ENCODE assay signal across 11 cellular contexts in the genomic region with DNA sequence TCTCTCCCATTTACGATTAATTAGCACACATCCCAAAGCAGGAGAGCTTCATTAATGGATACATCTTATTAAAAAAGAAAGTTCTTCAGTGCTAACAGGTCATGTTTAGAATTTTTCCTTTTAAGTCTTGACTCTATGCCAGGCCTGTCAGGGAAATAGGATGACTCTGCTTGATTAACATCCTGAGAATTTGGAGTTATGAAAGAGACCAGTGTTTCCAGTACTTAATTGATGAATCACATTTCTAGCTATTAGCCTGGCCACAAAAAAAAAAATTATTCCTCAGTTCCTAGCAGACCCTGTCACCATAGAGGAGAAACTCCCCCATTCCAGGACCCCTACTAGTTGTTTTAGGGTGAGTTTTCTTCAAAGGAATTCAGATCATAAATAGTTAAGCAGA. TPM values are rescaled to one million over a fixed set of nuclear protein-coding genes. Genes with fewer than 3 reads are reported as not detected.
DNase-seq lines count a peak whose midpoint lies in the region; ATAC-seq and TF ChIP-seq lines count a peak whose summit lies in the region.
"Had no signal": no experiment of that assay in that cellular context is flagged by ENCODE, and none has a peak within 500 bp of the region (broad histone marks: within the 10 kb centered on the region; RNA-seq: fewer than 3 reads in every experiment).

No MANE protein-coding gene starts in this region.

- ATAC-seq in GM19023 (IDR thresholded peaks at IDR 0.05; ENCODE audit: unreplicated experiment) = no peak
- ATAC-seq: activated CD8-positive, alpha-beta T cell treated with anti-CD3 and anti-CD28 coated beads for 36 hours had no signal

- peak overlapping the region in 14 of 21 experiments; percentile 1 to 74 (median 56) for H3K27ac ChIP-seq in skin epidermis
- H3K27ac ChIP-seq: Peyer's patch had no signal

- no peak overlapping the region for H3K4me3 ChIP-seq in skin epidermis
- H3K4me3 ChIP-seq: Peyer's patch had no signal

- DNase-seq in HCEC 1CT (peak; percentile 94), amniotic stem cell (lab: John Stamatoyannopoulos, UW) (peak; percentile 72), glomerular endothelial cell (ENCODE audit: extremely low read depth, low read depth, low spot score) (peak; percentile 57), GM13976 (ENCODE audit: low spot score) (no peak)
- DNase-seq in activated effector memory CD4-positive, alpha-beta T cell treated with Interleukin-2 at 50 U/mL for 16 hours = no peak
- DNase-seq in activated CD4-positive, alpha-beta T cell treated with anti-CD3 and anti-CD28 coated beads, Interleukin-2, amount 50 U/mL, for 1 hour = no peak
- DNase-seq: activated CD8-positive, alpha-beta T cell treated with anti-CD3 and anti-CD28 coated beads for 36 hours; nephron progenitor cell; Peyer's patch had no signal

- in situ Hi-C loops in GM13976 (cut with MboI; ENCODE audit: low sequenced_read_pairs, unreplicated experiment) = no loop called here

- no peak for TF ChIP-seq CTCF in GM13976 (IDR thresholded peaks at IDR 0.05; ENCODE audit: borderline replicate concordance, control extremely low read depth, extremely low read depth, insufficient read depth, missing control alignments)

RNA-seq across cellular contexts. Expression of gene ME3, which starts 23.6 kb away (rescaled TPM):
- 35.1 and 37.1 TPM in 2 replicates for total RNA-seq in glomerular endothelial cell

Comparison
In these comparisons a context has a peak if more than half of its experiments do, and no peak if none do; other contexts are left out.
1. DNase-seq: peak in HCEC 1CT (single experiment), amniotic stem cell (single experiment) and glomerular endothelial cell (single experiment); none in GM13976 (single experiment), activated effector memory CD4-positive, alpha-beta T cell treated with Interleukin-2 at 50 U/mL for 16 hours (single experiment) and activated CD4-positive, alpha-beta T cell treated with anti-CD3 and anti-CD28 coated beads, Interleukin-2, amount 50 U/mL, for 1 hour (single experiment).